In the genomic region with DNA sequence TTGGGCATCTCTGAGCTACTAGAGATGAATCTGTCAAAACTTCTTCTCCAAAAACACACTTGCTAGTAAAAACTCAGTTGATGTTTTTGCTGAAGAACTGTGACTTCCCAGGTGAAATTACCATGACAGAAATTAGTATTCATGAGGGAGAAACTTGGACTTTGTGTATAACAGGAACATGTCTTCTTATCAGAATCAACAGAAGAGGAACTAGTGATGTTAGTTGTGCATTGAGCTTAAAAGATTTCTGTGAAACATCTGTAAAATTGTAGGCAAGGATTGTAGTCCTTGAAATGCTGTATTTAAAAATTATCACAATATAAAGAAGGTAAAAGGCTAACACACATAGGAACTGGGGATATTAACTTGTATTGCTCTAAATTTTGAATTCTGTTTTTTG, we compare ENCODE assay signal across 24 cellular contexts. TPM values are rescaled to one million over a fixed set of nuclear protein-coding genes. Genes with fewer than 3 reads are reported as not detected.
DNase-seq lines count a peak whose midpoint lies in the region; ATAC-seq lines count a peak whose summit lies in the region.
"Had no signal": no experiment of that assay in that cellular context is flagged by ENCODE, and none has a peak within 500 bp of the region (broad histone marks: within the 10 kb centered on the region; RNA-seq: fewer than 3 reads in every experiment).

No MANE protein-coding gene starts in this region.

- H3K27me3 Mint-ChIP-seq in activated T-cell treated with anti-CD3 and anti-CD28 coated beads, Interleukin-2, amount 50 U/mL, for 72 hours (ENCODE audit: low read depth): no peaks in the 10 kb centered on the region
- H3K27me3 Mint-ChIP-seq in activated T-cell treated with anti-CD3 and anti-CD28 coated beads, Interleukin-2, amount 50 U/mL, for 4 hours (ENCODE audit: low read depth): no peaks in the 10 kb centered on the region
- H3K27me3 Mint-ChIP-seq in T-helper 17 cell: no peaks in the 10 kb centered on the region
- H3K27me3 Mint-ChIP-seq in dendritic cell treated with granulocyte-macrophage colony-stimulating factor and Interleukin-4, amounts not matched to agents 40 ng/mL and 50 ng/mL, for 4 days: no peaks in the 10 kb centered on the region

- peaks cover 12 to 30% of the 10 kb centered on the region in 2 donors for H3K36me3 Mint-ChIP-seq in activated T-cell treated with anti-CD3 and anti-CD28 coated beads, Interleukin-2, amount 50 U/mL, for 72 hours (ENCODE audit: insufficient read depth in 2 of 2)
- H3K36me3 Mint-ChIP-seq in activated T-cell treated with anti-CD3 and anti-CD28 coated beads, Interleukin-2, amount 50 U/mL, for 4 hours (ENCODE audit: insufficient read depth): peaks cover 29% of the 10 kb centered on the region
- H3K36me3 Mint-ChIP-seq in T-helper 17 cell (ENCODE audit: low read depth): peaks cover 2% of the 10 kb centered on the region
- H3K36me3 Mint-ChIP-seq in dendritic cell treated with granulocyte-macrophage colony-stimulating factor and Interleukin-4, amounts not matched to agents 40 ng/mL and 50 ng/mL, for 4 days (ENCODE audit: low read depth): peaks cover 5% of the 10 kb centered on the region
- H3K36me3 Mint-ChIP-seq: IgD-negative memory B cell had no signal

- no peak for DNase-seq in activated T-cell treated with anti-CD3 and anti-CD28 coated beads, Interleukin-2, amount 50 U/mL, for 72 hours
- DNase-seq in activated T-cell treated with anti-CD3 and anti-CD28 coated beads, Interleukin-2, amount 50 U/mL, for 4 hours: no peak
- DNase-seq in T-helper 17 cell (no peak), DMS79 treated with DMSO at 0.1 percent for 48 hours (lab: John Stamatoyannopoulos, UW) (no peak), NCI-H748 treated with DMSO at 0.1 percent for 48 hours (lab: John Stamatoyannopoulos, UW) (no peak)
- DNase-seq: 8988T, ACHN, BE2C, DMS153, GOT3, HFFc6, NCI-H2029 treated with DMSO at 0.1 percent for 48 hours, NCI-H446 treated with DMSO at 0.1 percent for 48 hours, NCI-H526, Peyer's patch, SHP77 treated with DMSO at 0.1 percent for 48 hours, SW 1271 had no signal

- ATAC-seq in activated T-cell treated with anti-CD3 and anti-CD28 coated beads, Interleukin-2, amount 50 U/mL, for 72 hours (replicated peaks in 1 of 2): no peak
- no peak for ATAC-seq in activated T-cell treated with anti-CD3 and anti-CD28 coated beads, Interleukin-2, amount 50 U/mL, for 4 hours
- ATAC-seq in T-helper 17 cell (no peak), HG03025 (IDR thresholded peaks at IDR 0.05; ENCODE audit: low FRiP score, unreplicated experiment) (no peak), HG03469 (IDR thresholded peaks at IDR 0.05; ENCODE audit: unreplicated experiment) (no peak)

- H3K4me1 Mint-ChIP-seq in activated T-cell treated with anti-CD3 and anti-CD28 coated beads, Interleukin-2, amount 50 U/mL, for 72 hours (ENCODE audit: low read depth): peaks cover 43% of the 10 kb centered on the region
- peaks cover 28% of the 10 kb centered on the region for H3K4me1 Mint-ChIP-seq in activated T-cell treated with anti-CD3 and anti-CD28 coated beads, Interleukin-2, amount 50 U/mL, for 4 hours (ENCODE audit: low read depth)
- peaks cover 34% of the 10 kb centered on the region for H3K4me1 Mint-ChIP-seq in T-helper 17 cell
- H3K4me1 Mint-ChIP-seq in dendritic cell treated with granulocyte-macrophage colony-stimulating factor and Interleukin-4, amounts not matched to agents 40 ng/mL and 50 ng/mL, for 4 days (ENCODE audit: low read depth): peaks cover 37% of the 10 kb centered on the region

- H3K27ac Mint-ChIP-seq in activated T-cell treated with anti-CD3 and anti-CD28 coated beads, Interleukin-2, amount 50 U/mL, for 72 hours: peak overlapping the region; percentile 5
- H3K27ac Mint-ChIP-seq in T-helper 17 cell: peak overlapping the region; percentile 67
- H3K27ac Mint-ChIP-seq in dendritic cell treated with granulocyte-macrophage colony-stimulating factor and Interleukin-4, amounts not matched to agents 40 ng/mL and 50 ng/mL, for 4 days: peak overlapping the region; percentile 35
- H3K27ac Mint-ChIP-seq: HFFc6, IgD-negative memory B cell had no signal

- H3K9me3 ChIP-seq in T-helper 17 cell (ENCODE audit: control insufficient read depth, low read length, poor library complexity, severe bottlenecking): no peaks in the 10 kb centered on the region
- H3K9me3 ChIP-seq: BE2C, HAP-1, Peyer's patch had no signal

- intact Hi-C loops in dendritic cell treated with granulocyte-macrophage colony-stimulating factor and Interleukin-4, amounts not matched to agents 40 ng/mL and 50 ng/mL, for 4 days (cut with micrococcal nuclease): no loop called here

- H3K9me3 Mint-ChIP-seq in activated T-cell treated with anti-CD3 and anti-CD28 coated beads, Interleukin-2, amount 50 U/mL, for 72 hours: peaks cover 8% of the 10 kb centered on the region in 2 donors
- H3K9me3 Mint-ChIP-seq in activated T-cell treated with anti-CD3 and anti-CD28 coated beads, Interleukin-2, amount 50 U/mL, for 4 hours: peaks cover 10% of the 10 kb centered on the region
- H3K9me3 Mint-ChIP-seq in dendritic cell treated with granulocyte-macrophage colony-stimulating factor and Interleukin-4, amounts not matched to agents 40 ng/mL and 50 ng/mL, for 4 days: peaks cover 21% of the 10 kb centered on the region
- H3K9me3 Mint-ChIP-seq: IgD-negative memory B cell had no signal

- peak overlapping the region in 1 of 2 donors; percentile 7 for H3K4me3 Mint-ChIP-seq in activated T-cell treated with anti-CD3 and anti-CD28 coated beads, Interleukin-2, amount 50 U/mL, for 72 hours
- no peak overlapping the region for H3K4me3 Mint-ChIP-seq in activated T-cell treated with anti-CD3 and anti-CD28 coated beads, Interleukin-2, amount 50 U/mL, for 4 hours
- H3K4me3 Mint-ChIP-seq in T-helper 17 cell: no peak overlapping the region
- H3K4me3 Mint-ChIP-seq in dendritic cell treated with granulocyte-macrophage colony-stimulating factor and Interleukin-4, amounts not matched to agents 40 ng/mL and 50 ng/mL, for 4 days: no peak overlapping the region
- H3K4me3 Mint-ChIP-seq: CD14-positive monocyte, HFFc6, IgD-negative memory B cell had no signal

RNA-seq across cellular contexts. Expression of gene FAM241A, which starts 11.3 kb away (rescaled TPM):
- 1 to 10 TPM; 4.2 to 5.0 TPM for total RNA-seq in activated T-cell treated with anti-CD3 and anti-CD28 coated beads, Interleukin-2, amount 50 U/mL, for 72 hours
- total RNA-seq in activated T-cell treated with anti-CD3 and anti-CD28 coated beads, Interleukin-2, amount 50 U/mL, for 4 hours: 10 to 100 TPM; 12.5 to 13.8 (median 12.8) TPM
- total RNA-seq in T-helper 17 cell: 1 to 10 TPM; 2.8 to 3.7 TPM
- total RNA-seq: M059J had no signal

Comparison
In these comparisons a context has a peak if more than half of its experiments do, and no peak if none do; other contexts are left out.
1. H3K27ac Mint-ChIP-seq: peak in every context shown above with its lines; median percentile 67 in T-helper 17 cell; 35 in dendritic cell treated with granulocyte-macrophage colony-stimulating factor and Interleukin-4, amounts not matched to agents 40 ng/mL and 50 ng/mL, for 4 days; 5 in activated T-cell treated with anti-CD3 and anti-CD28 coated beads, Interleukin-2, amount 50 U/mL, for 72 hours.